ENCODE assay signal across 8 cellular contexts in genomic region chr16:14202697-14203096, GRCh38.
DNase-seq lines count a peak whose midpoint lies in the region; ATAC-seq and TF ChIP-seq lines count a peak whose summit lies in the region.

No MANE protein-coding gene starts in this region.

- no peaks in the 10 kb centered on the region for H3K36me3 ChIP-seq in MM.1S (replicated peaks; ENCODE audit: insufficient read depth, low read length)

- H3K9ac ChIP-seq in MM.1S (ENCODE audit: low read length): no peak overlapping the region

- CTCF ChIA-PET in GM10248 (lab: Yijun Ruan, JAX): interaction anchor here (1.3 to 2.5 kb wide), 5 partner anchors 9 to 108 kb away, joined by 3 to 8 read pairs (median 5); no protein-coding TSS in a partner anchor

- no peaks in the 10 kb centered on the region for H3K79me2 ChIP-seq in MM.1S (ENCODE audit: low read length)

- POLR2A ChIA-PET in GM10248 (lab: Yijun Ruan, JAX): no interaction called here

- no peaks in the 10 kb centered on the region for H3K9me2 ChIP-seq in MM.1S (replicated peaks; ENCODE audit: insufficient read depth, low read length)

- 0 out of 2 replicates have a peak, but pooled peaks cover 5% of the 10 kb centered on the region for H3F3A ChIP-seq in MM.1S (ENCODE audit: insufficient read depth, low read length)

- TF ChIP-seq CTCF in AG10803 (conservative IDR thresholded peaks at IDR 0.05; ENCODE audit: low read length) (peak; percentile 33), MM.1S (IDR thresholded peaks at IDR 0.05; ENCODE audit: low read length) (peak; percentile 35), astrocyte of the spinal cord (IDR thresholded peaks at IDR 0.05; ENCODE audit: low read depth, low read length) (peak; percentile 20), GM10248 (IDR thresholded peaks at IDR 0.05; ENCODE audit: control extremely low read depth, extremely low read depth, low read depth, missing control alignments) (no peak)

- H3K4me1 ChIP-seq in MM.1S (ENCODE audit: low read length): peaks cover 27% of the 10 kb centered on the region

- H3K27me3 ChIP-seq in MM.1S (replicated peaks; ENCODE audit: insufficient read depth, low read length): no peaks in the 10 kb centered on the region

- H2AFZ ChIP-seq in MM.1S (ENCODE audit: low read length): no peak overlapping the region

- H3K4me3 ChIP-seq in AG10803 (ENCODE audit: low read length): no peak overlapping the region
- H3K4me3 ChIP-seq in MM.1S (ENCODE audit: low read length): no peak overlapping the region
- H3K4me3 ChIP-seq in astrocyte of the spinal cord (ENCODE audit: low read depth, low read length): no peak overlapping the region

- no peaks in the 10 kb centered on the region for H3K9me3 ChIP-seq in MM.1S (replicated peaks; ENCODE audit: insufficient read depth, low read length)

- no peak overlapping the region for H3K27ac ChIP-seq in MM.1S (ENCODE audit: low read length)

- no peaks in the 10 kb centered on the region for H4K20me1 ChIP-seq in MM.1S (ENCODE audit: insufficient read depth, low read length)

- DNase-seq in AG10803 (ENCODE audit: low read depth) (no peak), MM.1S (no peak), astrocyte of the spinal cord (ENCODE audit: low read depth, low spot score) (no peak), left lobe of liver (ENCODE audit: low spot score) (no peak), NCI-H2227 treated with DMSO at 0.1 percent for 48 hours (lab: John Stamatoyannopoulos, UW) (no peak), GM10248 (ENCODE audit: extremely low spot score) (no peak)

- in situ Hi-C loops in astrocyte of the spinal cord (cut with HindIII; ENCODE audit: low sequenced_read_pairs): no loop called here

- ATAC-seq in left lobe of liver (peak; percentile 89), GM21723 (IDR thresholded peaks at IDR 0.05; ENCODE audit: unreplicated experiment) (no peak), GM21717 (IDR thresholded peaks at IDR 0.05; ENCODE audit: unreplicated experiment) (no peak)

- H3K4me2 ChIP-seq in MM.1S (ENCODE audit: low read depth, low read length): no peak overlapping the region
